Comparison of ENCODE assay signal across 24 cellular contexts in genomic region chr3:177878192-177878591, GRCh38.
"Had no signal": no experiment of that assay in that cellular context is flagged by ENCODE, and none has a peak within 500 bp of the region (broad histone marks: within the 10 kb centered on the region; RNA-seq: fewer than 3 reads in every experiment).

No MANE protein-coding gene starts in this region.

- H3K9me3 ChIP-seq: breast epithelium, heart right ventricle, left lung, lower lobe of right lung, mucosa of descending colon, thoracic aorta, uterus had no signal

- H3K36me3 ChIP-seq: breast epithelium, heart right ventricle, left lung, lower lobe of right lung, thoracic aorta, uterus had no signal

- H3K4me3 ChIP-seq: breast epithelium, heart right ventricle, left lung, lower lobe of right lung, mucosa of descending colon, thoracic aorta, uterus had no signal

- ATAC-seq: activated CD8-positive, alpha-beta T cell treated with anti-CD3 and anti-CD28 coated beads for 36 hours; heart right ventricle; left lung; lower lobe of right lung; mucosa of descending colon; natural killer cell treated with Interleukin-12 subunit alpha and Interleukin-12 subunit beta and Interleukin-15 and Interleukin-18, amount 100 ng/mL, for 72 hours; right cardiac atrium; stimulated activated naive CD8-positive, alpha-beta T cell treated with anti-CD3 and anti-CD28 coated beads, Interleukin-15, Interleukin-2, amounts not matched to agents 100 U/mL and 50 U/mL, for 24 hours; T-helper 17 cell had no signal

- H3K27me3 ChIP-seq: breast epithelium, heart right ventricle, left lung, uterus had no signal

- H3K27ac ChIP-seq: breast epithelium, heart right ventricle, left lung, lower lobe of right lung, thoracic aorta, uterus had no signal

- DNase-seq: activated B cell treated with CpG ODN at 0.5 μM for 24 hours; activated CD4-positive, alpha-beta T cell treated with anti-CD3 and anti-CD28 coated beads, Interleukin-2, amount 50 U/mL, for 1 hour; activated CD8-positive, alpha-beta T cell treated with anti-CD3 and anti-CD28 coated beads for 36 hours; activated effector memory CD4-positive, alpha-beta T cell treated with Interleukin-2 at 50 U/mL for 16 hours; activated T-cell treated with anti-CD3 and anti-CD28 coated beads, Interleukin-2, amount 50 U/mL, for 72 hours; amygdala; central memory CD4-positive, alpha-beta T cell; foreskin melanocyte; heart right ventricle; lower lobe of right lung; mesendoderm; mucosa of descending colon; posterior cingulate gyrus; right cardiac atrium; stimulated activated CD4-positive, alpha-beta T cell treated with anti-CD3 and anti-CD28 coated beads, Interleukin-2, amount 100 ng/mL, for 48 hours; stimulated activated naive CD8-positive, alpha-beta T cell treated with anti-CD3 and anti-CD28 coated beads, Interleukin-15, Interleukin-2, amounts not matched to agents 100 U/mL and 50 U/mL, for 24 hours; T-helper 17 cell; T1000; trophoblast cell; uterus had no signal

- H3K4me1 ChIP-seq: breast epithelium, heart right ventricle, left lung, lower lobe of right lung, uterus had no signal
